In genomic region chr11:111157571-111157970, GRCh38 we compare ENCODE assay signal across 29 cellular contexts.
"Had no signal": no experiment of that assay in that cellular context is flagged by ENCODE, and none has a peak within 500 bp of the region (broad histone marks: within the 10 kb centered on the region; RNA-seq: fewer than 3 reads in every experiment).

No MANE protein-coding gene starts in this region.

- H3K4me3 Mint-ChIP-seq: activated CD4-positive, alpha-beta memory T cell treated with anti-CD3 and anti-CD28 coated beads for 36 hours; activated CD4-positive, alpha-beta T cell treated with anti-CD3 and anti-CD28 coated beads for 36 hours; activated CD4-positive, alpha-beta T cell treated with anti-CD3 and anti-CD28 coated beads, Interleukin-2, amount 10 ng/mL, durations not matched to agents 24 days and 14 days; activated CD8-positive, alpha-beta memory T cell treated with anti-CD3 and anti-CD28 coated beads, Interleukin-2, amount 10 ng/mL, durations not matched to agents 7 days and 5 days; activated CD8-positive, alpha-beta T cell treated with anti-CD3 and anti-CD28 coated beads, Interleukin-2, amount 10 ng/mL, durations not matched to agents 7 days and 5 days; activated naive CD8-positive, alpha-beta T cell; activated T-helper 17 cell treated with anti-CD3 and anti-CD28 coated beads, Interleukin-2, amount 50 U/mL, for 72 hours; central memory CD8-positive, alpha-beta T cell; dendritic cell treated with granulocyte-macrophage colony-stimulating factor and Interleukin-4, amounts not matched to agents 40 ng/mL and 50 ng/mL, for 4 days; endodermal cell had no signal

- H3K27me3 ChIP-seq: brain microvascular endothelial cell, dorsolateral prefrontal cortex, esophagus muscularis mucosa, gastroesophageal sphincter had no signal

- ATAC-seq: activated CD4-positive, alpha-beta T cell treated with anti-CD3 and anti-CD28 coated beads for 36 hours; activated CD8-positive, alpha-beta memory T cell treated with anti-CD3 and anti-CD28 coated beads, Interleukin-2, amount 10 ng/mL, durations not matched to agents 7 days and 5 days; activated CD8-positive, alpha-beta T cell treated with anti-CD3 and anti-CD28 coated beads, Interleukin-2, amount 10 ng/mL, durations not matched to agents 7 days and 5 days; activated T-helper 17 cell treated with anti-CD3 and anti-CD28 coated beads, Interleukin-2, amount 50 U/mL, for 72 hours; gastroesophageal sphincter had no signal

- H3K36me3 Mint-ChIP-seq: activated CD4-positive, alpha-beta memory T cell treated with anti-CD3 and anti-CD28 coated beads for 36 hours; activated CD8-positive, alpha-beta memory T cell treated with anti-CD3 and anti-CD28 coated beads, Interleukin-2, amount 10 ng/mL, durations not matched to agents 7 days and 5 days; activated naive CD8-positive, alpha-beta T cell had no signal

- H3K27ac ChIP-seq: brain microvascular endothelial cell, coronary artery, dorsolateral prefrontal cortex, esophagus muscularis mucosa, gastroesophageal sphincter had no signal

- H3K9me3 ChIP-seq: esophagus muscularis mucosa had no signal

- DNase-seq: activated CD4-positive, alpha-beta memory T cell treated with anti-CD3 and anti-CD28 coated beads for 36 hours; activated CD4-positive, alpha-beta T cell treated with anti-CD3 and anti-CD28 coated beads for 36 hours; activated CD4-positive, alpha-beta T cell treated with anti-CD3 and anti-CD28 coated beads, Interleukin-2, amount 10 ng/mL, durations not matched to agents 24 days and 14 days; activated CD4-positive, CD25-positive, alpha-beta regulatory T cell; activated CD4-positive, CD25-positive, alpha-beta regulatory T cell treated with anti-CD3 and anti-CD28 coated beads, Interleukin-2, amount 50 U/mL, for 72 hours; activated CD8-positive, alpha-beta memory T cell treated with anti-CD3 and anti-CD28 coated beads, Interleukin-2, amount 10 ng/mL, durations not matched to agents 7 days and 5 days; activated CD8-positive, alpha-beta memory T cell treated with anti-CD3 and anti-CD28 coated beads, Interleukin-2, amount 50 U/mL, for 4 hours; activated CD8-positive, alpha-beta T cell treated with anti-CD3 and anti-CD28 coated beads, Interleukin-2, amount 10 ng/mL, durations not matched to agents 7 days and 5 days; activated effector memory CD4-positive, alpha-beta T cell treated with Interleukin-2 at 50 U/mL for 16 hours; activated gamma-delta T cell treated with Interleukin-2 at 50 U/mL for 16 hours; activated naive CD4-positive, alpha-beta T cell treated with anti-CD3 and anti-CD28 coated beads, Interleukin-2, amount 50 U/mL, for 16 hours; activated naive CD4-positive, alpha-beta T cell treated with Interleukin-2 at 50 U/mL for 16 hours; activated T-cell treated with anti-CD3 and anti-CD28 coated beads, Interleukin-2, amount 50 U/mL, for 1 hour; amniotic stem cell; anterior cingulate cortex; brain microvascular endothelial cell; dorsolateral prefrontal cortex; effector memory CD4-positive, alpha-beta T cell; endodermal cell; erythroblast; foreskin melanocyte; T-helper 2 cell had no signal

- H3K4me1 Mint-ChIP-seq: activated CD4-positive, alpha-beta T cell treated with anti-CD3 and anti-CD28 coated beads for 36 hours; activated CD4-positive, alpha-beta T cell treated with anti-CD3 and anti-CD28 coated beads, Interleukin-2, amount 10 ng/mL, durations not matched to agents 24 days and 14 days; activated CD8-positive, alpha-beta memory T cell treated with anti-CD3 and anti-CD28 coated beads, Interleukin-2, amount 10 ng/mL, durations not matched to agents 7 days and 5 days; activated T-helper 17 cell treated with anti-CD3 and anti-CD28 coated beads, Interleukin-2, amount 50 U/mL, for 72 hours; central memory CD8-positive, alpha-beta T cell had no signal

- H3K9me3 Mint-ChIP-seq: activated CD4-positive, alpha-beta memory T cell treated with anti-CD3 and anti-CD28 coated beads for 36 hours; activated CD4-positive, alpha-beta T cell treated with anti-CD3 and anti-CD28 coated beads, Interleukin-2, amount 10 ng/mL, durations not matched to agents 24 days and 14 days; activated T-helper 17 cell treated with anti-CD3 and anti-CD28 coated beads, Interleukin-2, amount 50 U/mL, for 72 hours; central memory CD8-positive, alpha-beta T cell; dendritic cell treated with granulocyte-macrophage colony-stimulating factor and Interleukin-4, amounts not matched to agents 40 ng/mL and 50 ng/mL, for 4 days; endodermal cell had no signal

- H3K4me3 ChIP-seq: coronary artery, dorsolateral prefrontal cortex, esophagus muscularis mucosa, gastroesophageal sphincter had no signal

- H3K36me3 ChIP-seq: brain microvascular endothelial cell, esophagus muscularis mucosa, gastroesophageal sphincter had no signal

- H3K27ac Mint-ChIP-seq: activated CD4-positive, alpha-beta memory T cell treated with anti-CD3 and anti-CD28 coated beads for 36 hours; activated CD4-positive, alpha-beta T cell treated with anti-CD3 and anti-CD28 coated beads for 36 hours; activated CD4-positive, alpha-beta T cell treated with anti-CD3 and anti-CD28 coated beads, Interleukin-2, amount 10 ng/mL, durations not matched to agents 24 days and 14 days; activated CD8-positive, alpha-beta memory T cell treated with anti-CD3 and anti-CD28 coated beads, Interleukin-2, amount 10 ng/mL, durations not matched to agents 7 days and 5 days; activated CD8-positive, alpha-beta T cell treated with anti-CD3 and anti-CD28 coated beads, Interleukin-2, amount 10 ng/mL, durations not matched to agents 7 days and 5 days; activated naive CD8-positive, alpha-beta T cell; activated T-helper 17 cell treated with anti-CD3 and anti-CD28 coated beads, Interleukin-2, amount 50 U/mL, for 72 hours; dendritic cell treated with granulocyte-macrophage colony-stimulating factor and Interleukin-4, amounts not matched to agents 40 ng/mL and 50 ng/mL, for 4 days; endodermal cell had no signal
